1 cellular context compared by ENCODE assay signal in genomic region chr2:25982968-25983280, GRCh38.
A peak's percentile ranks its signal among the peaks of the same experiment; 100 is the strongest.
TF ChIP-seq lines count a peak whose summit lies in the region.

No MANE protein-coding gene starts in this region.

TF ChIP-seq in K562, 482 proteins besides CTCF, POLR2A, EP300 and RAD21 (continued from another document):
- TF ChIP-seq MBD1 (CRISPR knock-in tag; IDR thresholded peaks at IDR 0.05) = 0 out of 2 replicates have a peak, but pooled peaks have one; percentile 52
